Comparison of ENCODE assay signal across 27 cellular contexts in genomic region chr10:35265435-35265834, GRCh38.
"Had no signal": no experiment of that assay in that cellular context is flagged by ENCODE, and none has a peak within 500 bp of the region (broad histone marks: within the 10 kb centered on the region; RNA-seq: fewer than 3 reads in every experiment).

No MANE protein-coding gene starts in this region.

- H3K9me3 Mint-ChIP-seq: activated naive CD4-positive, alpha-beta T cell treated with anti-CD3 and anti-CD28 coated beads, Interleukin-2, amount 50 U/mL, for 24 hours; activated naive CD8-positive, alpha-beta T cell treated with anti-CD3 and anti-CD28 coated beads, Interleukin-2, amount 10 ng/mL, durations not matched to agents 7 days and 5 days; activated T-cell treated with anti-CD3 and anti-CD28 coated beads, Interleukin-2, amount 50 U/mL, for 24 hours; activated T-helper 2 cell treated with anti-CD3 and anti-CD28 coated beads, Interferon-gamma antibody, Interleukin-2, Interleukin-4, amounts not matched to agents 10 μg/mL and 5 μg/mL and 100 μg/mL, durations not matched to agents 14 hours and 24 hours and 36 hours had no signal

- H3K9me3 ChIP-seq: SJCRH30 had no signal

- H3K9ac ChIP-seq: KMS-11 had no signal

- H3K4me1 ChIP-seq: SJCRH30 had no signal

- H3K36me3 Mint-ChIP-seq: activated naive CD4-positive, alpha-beta T cell treated with anti-CD3 and anti-CD28 coated beads, Interleukin-2, amount 50 U/mL, for 24 hours; activated naive CD8-positive, alpha-beta T cell treated with anti-CD3 and anti-CD28 coated beads, Interleukin-2, amount 10 ng/mL, durations not matched to agents 7 days and 5 days; brain had no signal

- ATAC-seq: activated CD4-positive, alpha-beta T cell treated with anti-CD3 and anti-CD28 coated beads for 36 hours; activated CD4-positive, CD25-positive, alpha-beta regulatory T cell treated with anti-CD3 and anti-CD28 coated beads, Interleukin-2, amount 50 U/mL, for 24 hours; activated CD8-positive, alpha-beta T cell treated with anti-CD3 and anti-CD28 coated beads, Interleukin-2, amount 10 ng/mL, durations not matched to agents 7 days and 5 days; Panc1 had no signal

- H3K27me3 ChIP-seq: SJCRH30 had no signal

- H3K4me3 Mint-ChIP-seq: activated CD4-positive, alpha-beta T cell treated with anti-CD3 and anti-CD28 coated beads for 36 hours; activated CD4-positive, alpha-beta T cell treated with anti-CD3 and anti-CD28 coated beads, Interleukin-2, amount 10 ng/mL, durations not matched to agents 7 days and 5 days; activated CD8-positive, alpha-beta T cell treated with anti-CD3 and anti-CD28 coated beads, Interleukin-2, amount 10 ng/mL, durations not matched to agents 7 days and 5 days; activated naive CD4-positive, alpha-beta T cell treated with anti-CD3 and anti-CD28 coated beads, Interleukin-2, amount 50 U/mL, for 24 hours; activated naive CD8-positive, alpha-beta T cell treated with anti-CD3 and anti-CD28 coated beads, Interleukin-2, amount 10 ng/mL, durations not matched to agents 7 days and 5 days; activated T-cell treated with anti-CD3 and anti-CD28 coated beads, Interleukin-2, amount 50 U/mL, for 24 hours; brain had no signal

- H3K27ac ChIP-seq: KMS-11, SJCRH30, SK-N-MC had no signal

- H3K4me2 ChIP-seq: KMS-11 had no signal

- H3K27me3 Mint-ChIP-seq: activated CD4-positive, alpha-beta T cell treated with anti-CD3 and anti-CD28 coated beads for 36 hours; activated CD4-positive, alpha-beta T cell treated with anti-CD3 and anti-CD28 coated beads, Interleukin-2, amount 10 ng/mL, durations not matched to agents 7 days and 5 days; activated naive CD4-positive, alpha-beta T cell treated with anti-CD3 and anti-CD28 coated beads, Interleukin-2, amount 50 U/mL, for 24 hours; activated T-cell treated with anti-CD3 and anti-CD28 coated beads, Interleukin-2, amount 50 U/mL, for 24 hours; brain had no signal

- DNase-seq: activated CD4-positive, alpha-beta T cell treated with anti-CD3 and anti-CD28 coated beads for 36 hours; activated CD4-positive, alpha-beta T cell treated with anti-CD3 and anti-CD28 coated beads, Interleukin-2, amount 10 ng/mL, durations not matched to agents 7 days and 5 days; activated CD4-positive, alpha-beta T cell treated with anti-CD3 and anti-CD28 coated beads, Interleukin-2, amount 50 U/mL, for 48 hours; activated CD8-positive, alpha-beta T cell treated with anti-CD3 and anti-CD28 coated beads, Interleukin-2, amount 10 ng/mL, durations not matched to agents 7 days and 5 days; activated gamma-delta T cell; activated naive CD4-positive, alpha-beta T cell treated with Interleukin-2 at 50 U/mL for 16 hours; activated naive CD8-positive, alpha-beta T cell treated with anti-CD3 and anti-CD28 coated beads, Interleukin-2, amount 10 ng/mL, durations not matched to agents 7 days and 5 days; activated T-cell treated with anti-CD3 and anti-CD28 coated beads, Interleukin-2, amount 50 U/mL, for 24 hours; anterior cingulate cortex; MM.1S; MV-4-11; NCI-H1092; NCI-H1436 treated with DMSO at 0.1 percent for 48 hours; NCI-H1694 treated with DMSO at 0.1 percent for 48 hours; NCI-H2029; NCI-H345; NCI-H524 treated with DMSO at 0.1 percent for 48 hours; SHP77; SJCRH30; T1000 had no signal

- H3K4me3 ChIP-seq: SJCRH30, SK-N-MC had no signal

- H3K27ac Mint-ChIP-seq: activated CD4-positive, alpha-beta T cell treated with anti-CD3 and anti-CD28 coated beads for 36 hours; activated CD4-positive, alpha-beta T cell treated with anti-CD3 and anti-CD28 coated beads, Interleukin-2, amount 10 ng/mL, durations not matched to agents 7 days and 5 days; activated CD8-positive, alpha-beta T cell treated with anti-CD3 and anti-CD28 coated beads, Interleukin-2, amount 10 ng/mL, durations not matched to agents 7 days and 5 days; activated naive CD4-positive, alpha-beta T cell treated with anti-CD3 and anti-CD28 coated beads, Interleukin-2, amount 50 U/mL, for 24 hours; activated naive CD8-positive, alpha-beta T cell treated with anti-CD3 and anti-CD28 coated beads, Interleukin-2, amount 10 ng/mL, durations not matched to agents 7 days and 5 days; activated T-cell treated with anti-CD3 and anti-CD28 coated beads, Interleukin-2, amount 50 U/mL, for 24 hours; activated T-helper 2 cell treated with anti-CD3 and anti-CD28 coated beads, Interferon-gamma antibody, Interleukin-2, Interleukin-4, amounts not matched to agents 10 μg/mL and 5 μg/mL and 100 μg/mL, durations not matched to agents 14 hours and 24 hours and 36 hours; brain had no signal

- H3K36me3 ChIP-seq: SJCRH30 had no signal
